Comparison of ENCODE assay signal across 1 cellular context in the genomic region with DNA sequence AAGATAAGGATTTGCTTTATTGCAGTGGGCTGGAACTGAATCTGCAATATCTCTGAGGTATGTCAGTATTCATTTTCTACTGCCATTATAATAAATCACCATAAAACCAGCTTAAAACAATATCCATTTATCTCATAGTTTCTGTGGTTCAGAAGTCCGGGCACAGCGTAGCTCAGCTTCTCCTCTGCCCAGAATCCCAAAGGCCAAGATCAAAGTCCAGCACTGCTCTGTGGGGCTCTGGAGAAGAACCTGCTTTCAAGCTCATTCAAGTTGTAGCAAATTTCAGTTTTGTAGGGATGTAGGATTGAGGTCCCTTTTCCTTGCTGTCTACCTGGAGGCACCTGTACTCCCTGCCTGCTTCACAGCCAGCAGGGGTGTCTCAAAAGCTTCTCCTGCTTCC.
TF ChIP-seq lines count a peak whose summit lies in the region.

No MANE protein-coding gene starts in this region.

TF ChIP-seq in HepG2, 621 proteins besides CTCF, POLR2A, EP300 and RAD21 (continued from another document):
- TF ChIP-seq, protein P1, sequence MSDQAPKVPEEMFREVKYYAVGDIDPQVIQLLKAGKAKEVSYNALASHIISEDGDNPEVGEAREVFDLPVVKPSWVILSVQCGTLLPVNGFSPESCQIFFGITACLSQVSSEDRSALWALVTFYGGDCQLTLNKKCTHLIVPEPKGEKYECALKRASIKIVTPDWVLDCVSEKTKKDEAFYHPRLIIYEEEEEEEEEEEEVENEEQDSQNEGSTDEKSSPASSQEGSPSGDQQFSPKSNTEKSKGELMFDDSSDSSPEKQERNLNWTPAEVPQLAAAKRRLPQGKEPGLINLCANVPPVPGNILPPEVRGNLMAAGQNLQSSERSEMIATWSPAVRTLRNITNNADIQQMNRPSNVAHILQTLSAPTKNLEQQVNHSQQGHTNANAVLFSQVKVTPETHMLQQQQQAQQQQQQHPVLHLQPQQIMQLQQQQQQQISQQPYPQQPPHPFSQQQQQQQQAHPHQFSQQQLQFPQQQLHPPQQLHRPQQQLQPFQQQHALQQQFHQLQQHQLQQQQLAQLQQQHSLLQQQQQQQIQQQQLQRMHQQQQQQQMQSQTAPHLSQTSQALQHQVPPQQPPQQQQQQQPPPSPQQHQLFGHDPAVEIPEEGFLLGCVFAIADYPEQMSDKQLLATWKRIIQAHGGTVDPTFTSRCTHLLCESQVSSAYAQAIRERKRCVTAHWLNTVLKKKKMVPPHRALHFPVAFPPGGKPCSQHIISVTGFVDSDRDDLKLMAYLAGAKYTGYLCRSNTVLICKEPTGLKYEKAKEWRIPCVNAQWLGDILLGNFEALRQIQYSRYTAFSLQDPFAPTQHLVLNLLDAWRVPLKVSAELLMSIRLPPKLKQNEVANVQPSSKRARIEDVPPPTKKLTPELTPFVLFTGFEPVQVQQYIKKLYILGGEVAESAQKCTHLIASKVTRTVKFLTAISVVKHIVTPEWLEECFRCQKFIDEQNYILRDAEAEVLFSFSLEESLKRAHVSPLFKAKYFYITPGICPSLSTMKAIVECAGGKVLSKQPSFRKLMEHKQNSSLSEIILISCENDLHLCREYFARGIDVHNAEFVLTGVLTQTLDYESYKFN (CRISPR knock-in tag; conservative IDR thresholded peaks at IDR 0.05): no peak
- no peak for TF ChIP-seq ZNF383 (CRISPR knock-in tag; IDR thresholded peaks at IDR 0.05; ENCODE audit: borderline replicate concordance)
- TF ChIP-seq MTF2 (CRISPR knock-in tag; IDR thresholded peaks at IDR 0.05; ENCODE audit: borderline replicate concordance): no peak
- no peak for TF ChIP-seq MXI1 (IDR thresholded peaks at IDR 0.05; ENCODE audit: borderline replicate concordance, low read depth, low read length)
- TF ChIP-seq DPF2 (CRISPR knock-in tag; IDR thresholded peaks at IDR 0.05; ENCODE audit: borderline replicate concordance, low read depth): no peak
- 0 out of 2 replicates have a peak, but pooled peaks have one; percentile 14 for TF ChIP-seq HNF4A (CRISPR knock-in tag; IDR thresholded peaks at IDR 0.05)
